Comparison of ENCODE assay signal across 15 cellular contexts in the genomic region with DNA sequence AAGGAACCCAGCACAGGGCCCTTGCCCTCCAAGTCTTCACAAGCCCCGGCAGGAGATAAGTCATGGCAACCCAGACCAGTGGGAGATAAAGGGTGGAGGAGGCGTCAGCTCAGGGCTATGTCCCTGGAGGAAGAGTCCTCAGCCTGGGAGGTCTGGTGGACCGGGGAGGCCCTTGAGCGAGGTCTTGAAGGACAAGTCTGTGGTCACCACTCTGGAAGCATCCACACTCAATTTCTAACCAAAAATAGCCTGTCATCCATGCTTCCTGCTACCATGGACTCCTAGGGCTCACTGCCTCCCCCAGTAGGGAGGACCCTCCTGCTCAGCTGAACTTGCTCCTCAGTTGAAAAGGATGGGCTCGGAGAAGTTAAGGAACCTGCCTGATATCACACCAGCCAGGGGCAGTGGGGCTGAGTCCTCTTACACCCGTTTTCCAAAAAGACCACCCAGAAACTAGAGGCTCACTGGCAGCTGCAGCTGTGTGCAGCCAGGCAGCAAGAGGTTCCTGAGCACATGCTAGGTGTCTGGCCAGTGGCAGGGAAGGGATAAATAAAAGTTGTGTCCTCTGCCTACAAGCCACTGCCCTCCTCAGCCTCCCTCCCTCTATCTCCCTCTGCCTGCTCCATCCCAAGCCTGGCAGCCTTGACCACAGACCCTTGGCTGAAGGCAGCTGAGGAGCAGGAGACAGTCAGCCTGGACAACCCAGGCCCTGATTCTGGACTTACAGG. TPM values are rescaled to one million over a fixed set of nuclear protein-coding genes. Genes with fewer than 3 reads are reported as not detected.
A peak's percentile ranks its signal among the peaks of the same experiment; 100 is the strongest.
DNase-seq lines count a peak whose midpoint lies in the region; ATAC-seq, FAIRE-seq and TF ChIP-seq lines count a peak whose summit lies in the region.
"Had no signal": no experiment of that assay in that cellular context is flagged by ENCODE, and none has a peak within 500 bp of the region (broad histone marks: within the 10 kb centered on the region; RNA-seq: fewer than 3 reads in every experiment).

No MANE protein-coding gene starts in this region.

- peak; percentile 13 for DNase-seq in HuH-7 (ENCODE audit: low spot score)
- DNase-seq in astrocyte (ENCODE audit: low read depth): no peak
- DNase-seq in lower lobe of right lung: no peak
- DNase-seq in DMS53 treated with DMSO at 0.1 percent for 48 hours (lab: John Stamatoyannopoulos, UW; ENCODE audit: unreplicated experiment): no peak
- DNase-seq in foreskin fibroblast: no peak
- DNase-seq: cerebellar nuclear complex, COR-L47, NCI-H510A treated with DMSO at 0.1 percent for 48 hours, T1000 had no signal

- H3K36me3 ChIP-seq in astrocyte (ENCODE audit: insufficient read depth, low read length) (no peaks in the 10 kb centered on the region), lower lobe of right lung (no peaks in the 10 kb centered on the region), subcutaneous abdominal adipose tissue (ENCODE audit: control insufficient read depth in 5 of 5, insufficient read depth in 5 of 5, low read length in 5 of 5) (no peaks in the 10 kb centered on the region)

- no peaks in the 10 kb centered on the region for H3K9me3 ChIP-seq in astrocyte (ENCODE audit: insufficient read depth, low read depth, low read length)
- no peaks in the 10 kb centered on the region for H3K9me3 ChIP-seq in lower lobe of right lung
- H3K9me3 ChIP-seq in subcutaneous abdominal adipose tissue (ENCODE audit: control insufficient read depth in 5 of 5, low read length in 5 of 5): no peaks in the 10 kb centered on the region
- H3K9me3 ChIP-seq: mucosa of descending colon had no signal

- H3K79me2 ChIP-seq in astrocyte (ENCODE audit: insufficient read depth, low read length): no peaks in the 10 kb centered on the region

- peaks cover 41% of the 10 kb centered on the region for H3K27me3 Mint-ChIP-seq in astrocyte (ENCODE audit: low read depth, unreplicated experiment)

- H3K27me3 ChIP-seq in astrocyte (ENCODE audit: insufficient read depth, low read length) (peaks cover 27% of the 10 kb centered on the region), lower lobe of right lung (ENCODE audit: low read depth) (peaks cover 28% of the 10 kb centered on the region), subcutaneous abdominal adipose tissue (ENCODE audit: control insufficient read depth in 5 of 5, insufficient read depth in 4 of 5, low read length in 5 of 5) (peaks cover 6 to 40% (median 18%) of the 10 kb centered on the region in 5 donors)

- H2AFZ ChIP-seq in astrocyte (ENCODE audit: low read depth, low read length): no peak overlapping the region

- H3K4me1 Mint-ChIP-seq in astrocyte (ENCODE audit: low read depth, unreplicated experiment): peaks cover 13% of the 10 kb centered on the region

- no peak overlapping the region for H3K27ac ChIP-seq in astrocyte (ENCODE audit: low read depth, low read length)
- peak overlapping the region; percentile 56 for H3K27ac ChIP-seq in lower lobe of right lung
- H3K27ac ChIP-seq in subcutaneous abdominal adipose tissue (ENCODE audit: low read depth, low read length): peak overlapping the region; percentile 41

- H3K4me1 ChIP-seq in astrocyte (ENCODE audit: insufficient read depth, low read length): peaks cover 16% of the 10 kb centered on the region
- H3K4me1 ChIP-seq in lower lobe of right lung: peaks cover 38% of the 10 kb centered on the region
- peaks cover 7 to 84% (median 58%) of the 10 kb centered on the region in 5 donors for H3K4me1 ChIP-seq in subcutaneous abdominal adipose tissue (ENCODE audit: control insufficient read depth in 5 of 5, insufficient read depth in 5 of 5, low read length in 5 of 5)

- H3K4me2 ChIP-seq in astrocyte (ENCODE audit: low read length): no peak overlapping the region

- H3K4me3 ChIP-seq in astrocyte (ENCODE audit: insufficient read depth, low read depth, low read length) (no peak overlapping the region), lower lobe of right lung (no peak overlapping the region), subcutaneous abdominal adipose tissue (ENCODE audit: low read depth in 1 of 5, low read length in 5 of 5) (no peak overlapping the region), foreskin fibroblast (ENCODE audit: low read depth in 1 of 2, low read length in 2 of 2) (no peak overlapping the region)
- H3K4me3 ChIP-seq: mucosa of descending colon had no signal

- no peaks in the 10 kb centered on the region for H3K9me3 Mint-ChIP-seq in astrocyte (ENCODE audit: unreplicated experiment)
- H3K9me3 Mint-ChIP-seq: activated naive CD4-positive, alpha-beta T cell treated with anti-CD3 and anti-CD28 coated beads, Interleukin-2, amount 50 U/mL, for 72 hours had no signal

- no peaks in the 10 kb centered on the region for H3K36me3 Mint-ChIP-seq in astrocyte (ENCODE audit: low read depth, unreplicated experiment)

- no peaks in the 10 kb centered on the region for H4K20me1 ChIP-seq in astrocyte (ENCODE audit: insufficient read depth, low read length)

- ATAC-seq in lower lobe of right lung (no peak), GM21737 (IDR thresholded peaks at IDR 0.05; ENCODE audit: unreplicated experiment) (no peak), HG03439 (IDR thresholded peaks at IDR 0.05; ENCODE audit: unreplicated experiment) (no peak)
- ATAC-seq: activated naive CD4-positive, alpha-beta T cell treated with anti-CD3 and anti-CD28 coated beads, Interleukin-2, amount 50 U/mL, for 72 hours; HepG2; mucosa of descending colon had no signal

- intact Hi-C loops in lower lobe of right lung (cut with DNase I): no loop called here

- no peak overlapping the region for H3K27ac Mint-ChIP-seq in astrocyte (ENCODE audit: unreplicated experiment)

- no peak for TF ChIP-seq CTCF in astrocyte (IDR thresholded peaks at IDR 0.05; ENCODE audit: insufficient read depth, low read depth, low read length)
- no peak for TF ChIP-seq CTCF in lower lobe of right lung (IDR thresholded peaks at IDR 0.05)
- TF ChIP-seq CTCF in foreskin fibroblast (IDR thresholded peaks at IDR 0.05; ENCODE audit: low read depth, low read length): no peak

- H3K4me3 Mint-ChIP-seq in astrocyte (ENCODE audit: unreplicated experiment): peak overlapping the region; percentile 82

- H3K9ac ChIP-seq in astrocyte (ENCODE audit: low read length) (no peak overlapping the region), subcutaneous abdominal adipose tissue (ENCODE audit: low read length in 5 of 5) (no peak overlapping the region)

- no peak for FAIRE-seq in astrocyte (lab: Jason Lieb, UNC)
- FAIRE-seq: HepG2 had no signal

RNA-seq across cellular contexts. Expression of a gene that starts 1.9 kb away (rescaled TPM):
- 0.91 and 1.7 TPM in 2 replicates for total RNA-seq in astrocyte
- total RNA-seq in lower lobe of right lung: 11.4 TPM

RNA-seq across cellular contexts. Expression of a gene that starts 27.9 kb away (rescaled TPM):
- total RNA-seq in astrocyte (59.1 and 61.9 TPM in 2 replicates), lower lobe of right lung (50.1 TPM)

RNA-seq across cellular contexts. Expression of a gene that starts 30.9 kb away (rescaled TPM):
- 0.60 and 0.66 TPM in 2 replicates for total RNA-seq in astrocyte
- 14.1 TPM for total RNA-seq in lower lobe of right lung

RNA-seq across cellular contexts. Expression of a gene that starts 48.2 kb away (rescaled TPM):
- total RNA-seq in astrocyte: 2,052 and 2,092 TPM in 2 replicates
- 4,616 TPM for total RNA-seq in lower lobe of right lung
